Comparison of ENCODE assay signal across 30 cellular contexts in the genomic region with DNA sequence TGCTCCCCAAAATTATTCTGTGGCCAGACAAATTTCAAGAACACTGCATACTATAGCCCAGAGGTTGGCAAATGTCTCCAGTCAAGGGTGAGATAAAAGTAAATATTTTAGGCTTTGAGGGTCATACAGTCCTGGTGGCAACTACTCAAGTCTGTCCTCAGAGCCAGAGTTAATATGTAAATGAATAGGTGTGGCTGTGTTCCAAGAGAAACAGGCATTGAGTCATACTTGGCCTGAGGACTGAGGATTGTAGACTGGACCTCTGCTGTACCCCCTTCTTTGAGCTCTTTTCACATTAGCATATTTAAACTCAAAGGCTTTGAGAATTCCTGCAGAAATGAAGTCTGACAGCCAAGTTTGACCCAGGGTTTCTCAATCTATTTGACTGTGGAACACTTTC.
DNase-seq lines count a peak whose midpoint lies in the region; ATAC-seq and TF ChIP-seq lines count a peak whose summit lies in the region.
"Had no signal": no experiment of that assay in that cellular context is flagged by ENCODE, and none has a peak within 500 bp of the region (broad histone marks: within the 10 kb centered on the region; RNA-seq: fewer than 3 reads in every experiment).

No MANE protein-coding gene starts in this region.

- no peaks in the 10 kb centered on the region for H3K27me3 ChIP-seq in upper lobe of right lung
- H3K27me3 ChIP-seq: uterus had no signal

- in situ Hi-C loops in astrocyte of the spinal cord (cut with HindIII; ENCODE audit: low sequenced_read_pairs) = no loop called here

- peak; percentile 78 for ATAC-seq in upper lobe of right lung
- ATAC-seq: activated T-helper 17 cell treated with anti-CD3 and anti-CD28 coated beads, Interleukin-2, amount 50 U/mL, for 72 hours; GM12878; GM23338; HepG2; left colon; naive thymus-derived CD8-positive, alpha-beta T cell had no signal

- H3K4me1 ChIP-seq in upper lobe of right lung = no peaks in the 10 kb centered on the region
- H3K4me1 ChIP-seq: uterus had no signal

- H3K27ac ChIP-seq in upper lobe of right lung = no peak overlapping the region
- H3K27ac ChIP-seq: C4-2B, SK-N-MC, thoracic aorta, uterus had no signal

- no peak overlapping the region for H3K4me3 ChIP-seq in astrocyte of the spinal cord (ENCODE audit: low read depth, low read length)
- no peak overlapping the region for H3K4me3 ChIP-seq in upper lobe of right lung
- H3K4me3 ChIP-seq: GM12878, GM23338, SK-N-MC, thoracic aorta, uterus had no signal

- no peaks in the 10 kb centered on the region for H3K36me3 ChIP-seq in upper lobe of right lung
- H3K36me3 ChIP-seq: thoracic aorta, uterus had no signal

- no peak for TF ChIP-seq CTCF in astrocyte of the spinal cord (IDR thresholded peaks at IDR 0.05; ENCODE audit: low read depth, low read length)
- no peak for TF ChIP-seq CTCF in upper lobe of right lung (IDR thresholded peaks at IDR 0.05)

- DNase-seq in NCI-H2029 (lab: John Stamatoyannopoulos, UW) (peak; percentile 42), astrocyte of the spinal cord (ENCODE audit: low read depth, low spot score) (peak; percentile 23), globus pallidus (ENCODE audit: low spot score) (peak; percentile 4), upper lobe of right lung (no peak), Ammon's horn (ENCODE audit: low spot score) (no peak), NCI-H2227 treated with DMSO at 0.1 percent for 48 hours (lab: John Stamatoyannopoulos, UW) (no peak), hippocampal formation (lab: John Stamatoyannopoulos, UW) (no peak)
- DNase-seq: activated CD4-positive, alpha-beta memory T cell treated with anti-CD3 and anti-CD28 coated beads for 36 hours; activated CD4-positive, CD25-positive, alpha-beta regulatory T cell treated with anti-CD3 and anti-CD28 coated beads, Interleukin-2, amount 50 U/mL, for 72 hours; activated CD8-positive, alpha-beta memory T cell treated with anti-CD3 and anti-CD28 coated beads, Interleukin-2, amount 50 U/mL, for 4 hours; activated naive CD4-positive, alpha-beta T cell treated with anti-CD3 and anti-CD28 coated beads, Interleukin-2, amount 50 U/mL, for 16 hours; amniotic stem cell; Calu3; caudate nucleus; Kasumi-1; left colon; midbrain; naive thymus-derived CD8-positive, alpha-beta T cell; NCI-H1092; NCI-H187 treated with DMSO at 0.1 percent for 48 hours; NCI-H226; NCI-H748 treated with DMSO at 0.1 percent for 48 hours; uterus had no signal

- no peaks in the 10 kb centered on the region for H3K9me3 ChIP-seq in upper lobe of right lung
- H3K9me3 ChIP-seq: thoracic aorta, uterus had no signal

- intact Hi-C loops in upper lobe of right lung (cut with DNase I) = no loop called here

Comparison
In these comparisons a context has a peak if more than half of its experiments do, and no peak if none do; other contexts are left out.
1. DNase-seq: peak in NCI-H2029 (single experiment), astrocyte of the spinal cord (single experiment) and globus pallidus (single experiment); none in upper lobe of right lung (single experiment), Ammon's horn (single experiment), NCI-H2227 treated with DMSO at 0.1 percent for 48 hours (single experiment) and hippocampal formation (0 of 2).